ENCODE assay signal across 1 cellular context in the genomic region with DNA sequence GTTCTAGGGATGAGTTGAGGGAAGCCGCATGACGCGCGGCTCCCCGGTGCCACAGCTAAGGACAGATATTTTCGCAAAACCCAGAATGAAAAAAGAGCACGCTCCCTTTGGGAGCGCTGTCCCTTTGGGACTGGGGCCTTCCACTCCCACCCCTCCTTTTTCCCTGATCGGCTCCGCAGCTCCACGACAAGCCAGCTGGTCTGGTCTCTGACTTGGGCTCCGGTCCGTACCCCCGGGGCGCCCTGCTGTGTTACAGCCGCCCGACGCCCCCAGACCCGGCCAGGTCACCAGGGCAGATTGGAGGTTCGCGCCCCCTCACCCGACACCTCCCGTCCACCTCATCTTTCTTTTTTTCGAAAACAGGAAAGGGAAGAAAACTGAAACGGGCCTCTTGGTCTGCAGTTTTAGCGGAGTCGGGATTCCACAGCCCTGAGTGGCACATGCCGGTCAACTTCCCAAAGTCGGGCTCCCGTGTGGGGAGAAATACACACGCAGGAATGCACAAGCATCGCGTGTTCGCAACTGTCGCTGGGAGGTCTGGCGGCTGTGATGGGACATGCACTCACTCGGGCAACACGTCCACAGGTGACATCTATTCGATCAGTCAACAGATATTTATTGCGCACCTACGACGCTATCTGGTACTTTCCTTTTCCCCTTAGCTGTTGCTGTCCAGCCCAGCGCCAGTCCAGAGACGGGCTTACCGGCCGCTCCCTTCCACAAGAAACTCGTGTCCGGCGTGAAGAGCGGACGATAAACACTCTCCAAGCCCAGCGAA.
TF ChIP-seq lines count a peak whose summit lies in the region.

No MANE protein-coding gene starts in this region.

TF ChIP-seq in H1, 55 proteins besides CTCF, POLR2A, EP300 and RAD21:
- no peak for TF ChIP-seq FOSL1 (IDR thresholded peaks at IDR 0.05; ENCODE audit: insufficient read depth, low read depth, low read length)
- TF ChIP-seq EZH2 (IDR thresholded peaks at IDR 0.05; ENCODE audit: low read depth, low read length, severe bottlenecking), result peak; percentile 94
- TF ChIP-seq RNF2 (IDR thresholded peaks at IDR 0.05; ENCODE audit: borderline replicate concordance, low read depth, low read length, missing control alignments, poor library complexity, severe bottlenecking), result peak; percentile 75
- peak; percentile 92 for TF ChIP-seq SUZ12 (IDR thresholded peaks at IDR 0.05; ENCODE audit: low read length)
- TF ChIP-seq CBX8 (IDR thresholded peaks at IDR 0.05; ENCODE audit: borderline replicate concordance, low read depth, low read length), result peak; percentile 85; the same call in 1 of the 2 replicates
